12 cellular contexts compared by ENCODE assay signal in genomic region chr21:15422761-15423160, GRCh38.
A peak's percentile ranks its signal among the peaks of the same experiment; 100 is the strongest.
DNase-seq lines count a peak whose midpoint lies in the region; ATAC-seq and TF ChIP-seq lines count a peak whose summit lies in the region.
"Had no signal": no experiment of that assay in that cellular context is flagged by ENCODE, and none has a peak within 500 bp of the region (broad histone marks: within the 10 kb centered on the region; RNA-seq: fewer than 3 reads in every experiment).

No MANE protein-coding gene starts in this region.

- peaks cover 29% of the 10 kb centered on the region for H3K4me1 Mint-ChIP-seq in activated CD8-positive, alpha-beta T cell treated with anti-CD3 and anti-CD28 coated beads for 36 hours (ENCODE audit: low read depth)
- H3K4me1 Mint-ChIP-seq in activated CD8-positive, alpha-beta T cell treated with anti-CD3 and anti-CD28 coated beads, Interleukin-2, amount 10 ng/mL, durations not matched to agents 7 days and 5 days (ENCODE audit: low read depth), result peaks cover 4% of the 10 kb centered on the region
- peaks cover 8% of the 10 kb centered on the region for H3K4me1 Mint-ChIP-seq in stimulated activated effector memory CD8-positive, alpha-beta T cell treated with anti-CD3 and anti-CD28 coated beads, Interleukin-12 subunit alpha, Interleukin-12 subunit beta, amount 100 ng/mL, for 72 hours
- H3K4me1 Mint-ChIP-seq: IgD-negative memory B cell had no signal

- H3K27ac ChIP-seq in RWPE1, result peak overlapping the region; percentile 65
- H3K27ac ChIP-seq: dorsolateral prefrontal cortex had no signal

- no peaks in the 10 kb centered on the region for H3K36me3 Mint-ChIP-seq in activated CD8-positive, alpha-beta T cell treated with anti-CD3 and anti-CD28 coated beads for 36 hours (ENCODE audit: low read depth)
- no peaks in the 10 kb centered on the region for H3K36me3 Mint-ChIP-seq in activated CD8-positive, alpha-beta T cell treated with anti-CD3 and anti-CD28 coated beads, Interleukin-2, amount 10 ng/mL, durations not matched to agents 7 days and 5 days (ENCODE audit: low read depth)
- H3K36me3 Mint-ChIP-seq in stimulated activated effector memory CD8-positive, alpha-beta T cell treated with anti-CD3 and anti-CD28 coated beads, Interleukin-12 subunit alpha, Interleukin-12 subunit beta, amount 100 ng/mL, for 72 hours, result no peaks in the 10 kb centered on the region
- H3K36me3 Mint-ChIP-seq: IgD-negative memory B cell had no signal

- CTCF ChIA-PET in activated CD8-positive, alpha-beta T cell treated with anti-CD3 and anti-CD28 coated beads for 36 hours (lab: Charles Lee), result no interaction called here
- CTCF ChIA-PET in activated CD8-positive, alpha-beta T cell treated with anti-CD3 and anti-CD28 coated beads, Interleukin-2, amount 10 ng/mL, durations not matched to agents 7 days and 5 days (lab: Charles Lee), result no interaction called here
- CTCF ChIA-PET in RWPE1 (lab: Yijun Ruan, JAX), result no interaction called here

- H3K4me3 ChIP-seq in fibroblast of pulmonary artery (replicated peaks; ENCODE audit: low read depth, low read length), result no peak overlapping the region
- H3K4me3 ChIP-seq: dorsolateral prefrontal cortex had no signal

- POLR2A ChIA-PET in activated CD8-positive, alpha-beta T cell treated with anti-CD3 and anti-CD28 coated beads for 36 hours (lab: Charles Lee), result no interaction called here
- POLR2A ChIA-PET in activated CD8-positive, alpha-beta T cell treated with anti-CD3 and anti-CD28 coated beads, Interleukin-2, amount 10 ng/mL, durations not matched to agents 7 days and 5 days (lab: Charles Lee), result no interaction called here
- POLR2A ChIA-PET in RWPE1 (lab: Yijun Ruan, JAX; ENCODE audit: low non-redundant PET), result no interaction called here

- no peaks in the 10 kb centered on the region for H3K9me3 Mint-ChIP-seq in activated CD8-positive, alpha-beta T cell treated with anti-CD3 and anti-CD28 coated beads for 36 hours
- H3K9me3 Mint-ChIP-seq in activated CD8-positive, alpha-beta T cell treated with anti-CD3 and anti-CD28 coated beads, Interleukin-2, amount 10 ng/mL, durations not matched to agents 7 days and 5 days (ENCODE audit: insufficient read depth), result no peaks in the 10 kb centered on the region
- no peaks in the 10 kb centered on the region for H3K9me3 Mint-ChIP-seq in stimulated activated effector memory CD8-positive, alpha-beta T cell treated with anti-CD3 and anti-CD28 coated beads, Interleukin-12 subunit alpha, Interleukin-12 subunit beta, amount 100 ng/mL, for 72 hours
- H3K9me3 Mint-ChIP-seq: IgD-negative memory B cell had no signal

- H3K4me3 Mint-ChIP-seq in activated CD8-positive, alpha-beta T cell treated with anti-CD3 and anti-CD28 coated beads for 36 hours, result no peak overlapping the region
- no peak overlapping the region for H3K4me3 Mint-ChIP-seq in activated CD8-positive, alpha-beta T cell treated with anti-CD3 and anti-CD28 coated beads, Interleukin-2, amount 10 ng/mL, durations not matched to agents 7 days and 5 days
- no peak overlapping the region for H3K4me3 Mint-ChIP-seq in stimulated activated effector memory CD8-positive, alpha-beta T cell treated with anti-CD3 and anti-CD28 coated beads, Interleukin-12 subunit alpha, Interleukin-12 subunit beta, amount 100 ng/mL, for 72 hours
- H3K4me3 Mint-ChIP-seq: IgD-negative memory B cell had no signal

- intact Hi-C loops in activated CD8-positive, alpha-beta T cell treated with anti-CD3 and anti-CD28 coated beads for 36 hours (cut with micrococcal nuclease), result no loop called here

- peak; percentile 55 for ATAC-seq in activated CD8-positive, alpha-beta T cell treated with anti-CD3 and anti-CD28 coated beads for 36 hours
- no peak for ATAC-seq in activated CD8-positive, alpha-beta T cell treated with anti-CD3 and anti-CD28 coated beads, Interleukin-2, amount 10 ng/mL, durations not matched to agents 7 days and 5 days
- peak; percentile 33 for ATAC-seq in stimulated activated effector memory CD8-positive, alpha-beta T cell treated with anti-CD3 and anti-CD28 coated beads, Interleukin-12 subunit alpha, Interleukin-12 subunit beta, amount 100 ng/mL, for 72 hours
- ATAC-seq in HG03378 (IDR thresholded peaks at IDR 0.05; ENCODE audit: unreplicated experiment), result no peak

- no peak for DNase-seq in activated CD8-positive, alpha-beta T cell treated with anti-CD3 and anti-CD28 coated beads for 36 hours
- DNase-seq in activated CD8-positive, alpha-beta T cell treated with anti-CD3 and anti-CD28 coated beads, Interleukin-2, amount 10 ng/mL, durations not matched to agents 7 days and 5 days, result no peak
- DNase-seq in RWPE1 (ENCODE audit: low spot score), result peak; percentile 56
- peak; percentile 89 for DNase-seq in fibroblast of pulmonary artery (ENCODE audit: low read depth)
- DNase-seq in stimulated activated effector memory CD8-positive, alpha-beta T cell treated with anti-CD3 and anti-CD28 coated beads, Interleukin-12 subunit alpha, Interleukin-12 subunit beta, amount 100 ng/mL, for 72 hours (ENCODE audit: low spot score in 2 of 2), result no peak
- DNase-seq in AG08395 (ENCODE audit: low spot score), result no peak
- no peak for DNase-seq in T-helper 9 cell
- DNase-seq: activated effector memory CD4-positive, alpha-beta T cell treated with Interleukin-2 at 50 U/mL for 16 hours; dorsolateral prefrontal cortex; OCI-M1 had no signal

- TF ChIP-seq CTCF in activated CD8-positive, alpha-beta T cell treated with anti-CD3 and anti-CD28 coated beads for 36 hours (IDR thresholded peaks at IDR 0.05), result no peak
- TF ChIP-seq CTCF in RWPE1 (conservative IDR thresholded peaks at IDR 0.05; ENCODE audit: low read depth), result no peak
- TF ChIP-seq CTCF in fibroblast of pulmonary artery (IDR thresholded peaks at IDR 0.05; ENCODE audit: low read length, missing control alignments), result no peak

- H3K27me3 Mint-ChIP-seq in activated CD8-positive, alpha-beta T cell treated with anti-CD3 and anti-CD28 coated beads for 36 hours, result no peaks in the 10 kb centered on the region
- H3K27me3 Mint-ChIP-seq in activated CD8-positive, alpha-beta T cell treated with anti-CD3 and anti-CD28 coated beads, Interleukin-2, amount 10 ng/mL, durations not matched to agents 7 days and 5 days (ENCODE audit: low read depth), result no peaks in the 10 kb centered on the region

- H3K27ac Mint-ChIP-seq in activated CD8-positive, alpha-beta T cell treated with anti-CD3 and anti-CD28 coated beads for 36 hours, result no peak overlapping the region
- H3K27ac Mint-ChIP-seq in activated CD8-positive, alpha-beta T cell treated with anti-CD3 and anti-CD28 coated beads, Interleukin-2, amount 10 ng/mL, durations not matched to agents 7 days and 5 days, result no peak overlapping the region
- no peak overlapping the region for H3K27ac Mint-ChIP-seq in stimulated activated effector memory CD8-positive, alpha-beta T cell treated with anti-CD3 and anti-CD28 coated beads, Interleukin-12 subunit alpha, Interleukin-12 subunit beta, amount 100 ng/mL, for 72 hours
- H3K27ac Mint-ChIP-seq: IgD-negative memory B cell had no signal

Comparison
In these comparisons a context has a peak if more than half of its experiments do, and no peak if none do; other contexts are left out.
1. ATAC-seq: peak in activated CD8-positive, alpha-beta T cell treated with anti-CD3 and anti-CD28 coated beads for 36 hours (single experiment) and stimulated activated effector memory CD8-positive, alpha-beta T cell treated with anti-CD3 and anti-CD28 coated beads, Interleukin-12 subunit alpha, Interleukin-12 subunit beta, amount 100 ng/mL, for 72 hours (single experiment); none in activated CD8-positive, alpha-beta T cell treated with anti-CD3 and anti-CD28 coated beads, Interleukin-2, amount 10 ng/mL, durations not matched to agents 7 days and 5 days (single experiment) and HG03378 (single experiment).
2. DNase-seq: peak in RWPE1 (single experiment) and fibroblast of pulmonary artery (single experiment); none in activated CD8-positive, alpha-beta T cell treated with anti-CD3 and anti-CD28 coated beads for 36 hours (single experiment), activated CD8-positive, alpha-beta T cell treated with anti-CD3 and anti-CD28 coated beads, Interleukin-2, amount 10 ng/mL, durations not matched to agents 7 days and 5 days (single experiment), stimulated activated effector memory CD8-positive, alpha-beta T cell treated with anti-CD3 and anti-CD28 coated beads, Interleukin-12 subunit alpha, Interleukin-12 subunit beta, amount 100 ng/mL, for 72 hours (0 of 2), AG08395 (single experiment) and T-helper 9 cell (single experiment).